Comparison of ENCODE assay signal across 1 cellular context in the genomic region with DNA sequence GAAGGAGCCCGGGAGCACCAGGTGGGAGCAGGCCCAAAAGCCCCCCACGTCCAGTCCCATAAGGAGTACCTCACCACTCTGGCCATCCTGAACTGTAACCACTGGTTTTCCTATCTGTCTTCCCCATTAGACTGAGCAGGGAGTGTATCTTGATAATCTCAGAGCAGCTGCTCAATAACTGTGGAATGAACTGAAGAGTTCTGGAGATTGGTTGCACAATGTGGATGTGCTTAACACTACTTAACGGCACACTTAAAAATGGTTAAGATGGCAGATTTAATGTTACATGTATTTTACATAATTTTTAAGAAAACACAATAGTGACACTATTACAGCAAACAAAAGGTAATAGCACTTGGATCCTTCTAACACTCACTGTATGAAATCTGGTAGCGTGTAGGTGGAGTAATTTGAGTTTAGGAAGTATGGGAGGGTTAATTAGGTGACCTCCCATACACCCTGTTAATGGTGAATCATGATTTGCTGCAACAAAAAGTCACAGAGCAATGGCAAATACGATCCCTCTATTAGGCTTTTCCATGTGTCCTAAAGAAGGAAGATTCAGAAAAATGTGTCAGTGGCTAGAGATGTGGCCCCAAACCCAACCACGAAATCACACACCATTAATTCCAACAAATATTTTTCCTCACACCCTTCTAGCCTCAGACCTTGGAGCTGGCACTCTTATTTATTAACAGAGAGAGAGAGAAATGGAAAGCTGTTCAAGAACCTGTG.
TF ChIP-seq lines count a peak whose summit lies in the region.

No MANE protein-coding gene starts in this region.

TF ChIP-seq in IMR-90, 13 proteins besides CTCF, POLR2A, EP300 and RAD21:
- TF ChIP-seq CEBPB (IDR thresholded peaks at IDR 0.05; ENCODE audit: low read depth, low read length) (peak; percentile 66), NFE2L2 (IDR thresholded peaks at IDR 0.05; ENCODE audit: low read depth, low read length) (no peak)
